Comparison of ENCODE assay signal across 3 cellular contexts in the genomic region with DNA sequence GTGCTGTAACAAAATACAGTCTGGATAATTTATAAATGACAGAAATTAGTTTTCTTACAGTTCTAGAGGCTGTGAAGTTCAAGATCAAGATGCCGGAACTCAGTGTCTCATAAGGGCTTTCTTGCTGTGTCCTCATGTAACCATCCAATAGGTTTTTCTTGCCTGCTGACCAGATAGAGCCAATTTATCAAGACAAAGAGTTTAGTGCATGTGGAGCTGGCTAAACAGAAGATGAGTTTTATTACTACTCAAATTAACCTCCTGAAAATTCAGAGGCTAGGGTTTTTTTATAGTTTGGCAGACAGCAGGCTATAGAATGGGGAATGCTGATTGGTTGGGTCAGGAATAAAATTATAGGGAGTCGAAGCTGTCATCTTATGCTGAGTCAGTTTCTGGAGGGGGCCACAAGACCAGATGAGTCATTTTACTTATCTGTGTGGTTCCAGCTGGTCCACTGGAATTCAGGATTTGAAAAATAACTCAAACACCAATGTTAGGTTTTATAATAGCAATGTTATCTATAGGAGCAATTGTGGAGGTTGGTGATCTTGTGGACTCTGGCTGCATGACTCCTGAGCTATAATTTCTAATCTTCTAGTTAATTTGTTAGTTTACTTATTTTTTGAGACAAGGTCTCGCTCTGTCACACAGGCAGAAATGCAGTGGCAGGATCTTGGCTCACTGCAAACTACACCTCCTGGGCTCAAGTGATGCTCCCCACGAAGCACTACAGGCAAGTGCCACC.
TF ChIP-seq lines count a peak whose summit lies in the region.

No MANE protein-coding gene starts in this region.

TF ChIP-seq in A549, 52 proteins besides CTCF, POLR2A, EP300 and RAD21:
- TF ChIP-seq MAZ (IDR thresholded peaks at IDR 0.05; ENCODE audit: borderline replicate concordance, low read depth, low read length) (no peak), FOSL2 (IDR thresholded peaks at IDR 0.05) (no peak), FOSL2 (CRISPR knock-in tag; IDR thresholded peaks at IDR 0.05) (0 out of 2 replicates have a peak, but pooled peaks have one; percentile 13), PHF8 (IDR thresholded peaks at IDR 0.05; ENCODE audit: borderline replicate concordance, low read depth) (no peak), EHMT2 (IDR thresholded peaks at IDR 0.05; ENCODE audit: low read depth) (no peak), MAFK (IDR thresholded peaks at IDR 0.05; ENCODE audit: partially characterized antibody) (peak; percentile 64)
- TF ChIP-seq, protein P1, sequence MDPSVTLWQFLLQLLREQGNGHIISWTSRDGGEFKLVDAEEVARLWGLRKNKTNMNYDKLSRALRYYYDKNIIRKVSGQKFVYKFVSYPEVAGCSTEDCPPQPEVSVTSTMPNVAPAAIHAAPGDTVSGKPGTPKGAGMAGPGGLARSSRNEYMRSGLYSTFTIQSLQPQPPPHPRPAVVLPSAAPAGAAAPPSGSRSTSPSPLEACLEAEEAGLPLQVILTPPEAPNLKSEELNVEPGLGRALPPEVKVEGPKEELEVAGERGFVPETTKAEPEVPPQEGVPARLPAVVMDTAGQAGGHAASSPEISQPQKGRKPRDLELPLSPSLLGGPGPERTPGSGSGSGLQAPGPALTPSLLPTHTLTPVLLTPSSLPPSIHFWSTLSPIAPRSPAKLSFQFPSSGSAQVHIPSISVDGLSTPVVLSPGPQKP (IDR thresholded peaks at IDR 0.05; ENCODE audit: low read depth, low read length): no peak

TF ChIP-seq in HCT116, 20 proteins besides CTCF, POLR2A, EP300 and RAD21:
- TF ChIP-seq, protein P2, sequence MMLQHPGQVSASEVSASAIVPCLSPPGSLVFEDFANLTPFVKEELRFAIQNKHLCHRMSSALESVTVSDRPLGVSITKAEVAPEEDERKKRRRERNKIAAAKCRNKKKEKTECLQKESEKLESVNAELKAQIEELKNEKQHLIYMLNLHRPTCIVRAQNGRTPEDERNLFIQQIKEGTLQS (IDR thresholded peaks at IDR 0.05): no peak
- TF ChIP-seq ELF1 (IDR thresholded peaks at IDR 0.05; ENCODE audit: borderline replicate concordance, low read depth): no peak
- TF ChIP-seq REST (IDR thresholded peaks at IDR 0.05; ENCODE audit: low read depth): no peak
- no peak for TF ChIP-seq ZBTB33 (IDR thresholded peaks at IDR 0.05; ENCODE audit: extremely low read depth, insufficient replicate concordance, low read length)
- TF ChIP-seq EGR1 (IDR thresholded peaks at IDR 0.05; ENCODE audit: low read depth): no peak
- TF ChIP-seq, protein P3, sequence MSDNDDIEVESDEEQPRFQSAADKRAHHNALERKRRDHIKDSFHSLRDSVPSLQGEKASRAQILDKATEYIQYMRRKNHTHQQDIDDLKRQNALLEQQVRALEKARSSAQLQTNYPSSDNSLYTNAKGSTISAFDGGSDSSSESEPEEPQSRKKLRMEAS (IDR thresholded peaks at IDR 0.05): no peak
- no peak for TF ChIP-seq SP1 (IDR thresholded peaks at IDR 0.05; ENCODE audit: low read depth)
- peak; percentile 11; the same call in 1 of the 2 replicates for TF ChIP-seq FOSL1 (IDR thresholded peaks at IDR 0.05; ENCODE audit: low read depth)
- no peak for TF ChIP-seq POLR2AphosphoS5 (IDR thresholded peaks at IDR 0.05; ENCODE audit: low read depth, low read length)
- TF ChIP-seq ZFX (IDR thresholded peaks at IDR 0.05): no peak
- no peak for TF ChIP-seq YY1 (IDR thresholded peaks at IDR 0.05; ENCODE audit: extremely low read depth, insufficient replicate concordance, low read depth, low read length)
- no peak for TF ChIP-seq SRF (IDR thresholded peaks at IDR 0.05; ENCODE audit: low read depth)
- TF ChIP-seq ZNF274 (IDR thresholded peaks at IDR 0.05; ENCODE audit: low read depth, low read length): no peak
- peak; percentile 28; the same call in 1 of the 2 replicates for TF ChIP-seq JUND (IDR thresholded peaks at IDR 0.05)
- TF ChIP-seq TCF7L2 (IDR thresholded peaks at IDR 0.05; ENCODE audit: borderline replicate concordance, extremely low read depth, insufficient read depth, insufficient read length): no peak
- no peak for TF ChIP-seq EZH2phosphoT487 (IDR thresholded peaks at IDR 0.05; ENCODE audit: borderline replicate concordance)
- no peak for TF ChIP-seq CBX3 (IDR thresholded peaks at IDR 0.05; ENCODE audit: low read depth)

TF ChIP-seq in WTC11, 78 proteins besides CTCF, POLR2A, EP300 and RAD21:
- no peak for TF ChIP-seq TCF7 (CRISPR knock-in tag; IDR thresholded peaks at IDR 0.05; ENCODE audit: low read depth)
- no peak for TF ChIP-seq RORB (CRISPR knock-in tag; IDR thresholded peaks at IDR 0.05)
- no peak for TF ChIP-seq HMGA2 (CRISPR knock-in tag; IDR thresholded peaks at IDR 0.05)
- no peak for TF ChIP-seq GTF2I (CRISPR knock-in tag; conservative IDR thresholded peaks at IDR 0.05)
- no peak for TF ChIP-seq ATF2 (CRISPR knock-in tag; IDR thresholded peaks at IDR 0.05; ENCODE audit: borderline replicate concordance, low read depth)
- TF ChIP-seq, protein P4, sequence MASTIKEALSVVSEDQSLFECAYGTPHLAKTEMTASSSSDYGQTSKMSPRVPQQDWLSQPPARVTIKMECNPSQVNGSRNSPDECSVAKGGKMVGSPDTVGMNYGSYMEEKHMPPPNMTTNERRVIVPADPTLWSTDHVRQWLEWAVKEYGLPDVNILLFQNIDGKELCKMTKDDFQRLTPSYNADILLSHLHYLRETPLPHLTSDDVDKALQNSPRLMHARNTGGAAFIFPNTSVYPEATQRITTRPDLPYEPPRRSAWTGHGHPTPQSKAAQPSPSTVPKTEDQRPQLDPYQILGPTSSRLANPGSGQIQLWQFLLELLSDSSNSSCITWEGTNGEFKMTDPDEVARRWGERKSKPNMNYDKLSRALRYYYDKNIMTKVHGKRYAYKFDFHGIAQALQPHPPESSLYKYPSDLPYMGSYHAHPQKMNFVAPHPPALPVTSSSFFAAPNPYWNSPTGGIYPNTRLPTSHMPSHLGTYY (CRISPR knock-in tag; IDR thresholded peaks at IDR 0.05): no peak
- no peak for TF ChIP-seq ESRRA (CRISPR knock-in tag; IDR thresholded peaks at IDR 0.05; ENCODE audit: borderline replicate concordance)
- TF ChIP-seq NFE2L1 (CRISPR knock-in tag; IDR thresholded peaks at IDR 0.05): no peak
- TF ChIP-seq SMAD3 (CRISPR knock-in tag; IDR thresholded peaks at IDR 0.05; ENCODE audit: borderline replicate concordance): no peak
- TF ChIP-seq SMAD4 (CRISPR knock-in tag; IDR thresholded peaks at IDR 0.05): no peak
- TF ChIP-seq FOXJ3 (CRISPR knock-in tag; IDR thresholded peaks at IDR 0.05; ENCODE audit: borderline replicate concordance): no peak
- no peak for TF ChIP-seq OVOL2 (CRISPR knock-in tag; IDR thresholded peaks at IDR 0.05; ENCODE audit: borderline replicate concordance)
- TF ChIP-seq, protein P5, sequence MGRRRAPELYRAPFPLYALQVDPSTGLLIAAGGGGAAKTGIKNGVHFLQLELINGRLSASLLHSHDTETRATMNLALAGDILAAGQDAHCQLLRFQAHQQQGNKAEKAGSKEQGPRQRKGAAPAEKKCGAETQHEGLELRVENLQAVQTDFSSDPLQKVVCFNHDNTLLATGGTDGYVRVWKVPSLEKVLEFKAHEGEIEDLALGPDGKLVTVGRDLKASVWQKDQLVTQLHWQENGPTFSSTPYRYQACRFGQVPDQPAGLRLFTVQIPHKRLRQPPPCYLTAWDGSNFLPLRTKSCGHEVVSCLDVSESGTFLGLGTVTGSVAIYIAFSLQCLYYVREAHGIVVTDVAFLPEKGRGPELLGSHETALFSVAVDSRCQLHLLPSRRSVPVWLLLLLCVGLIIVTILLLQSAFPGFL (CRISPR knock-in tag; IDR thresholded peaks at IDR 0.05; ENCODE audit: borderline replicate concordance): no peak
